ENCODE assay signal across 1 cellular context in genomic region chr16:11299865-11300559, GRCh38.
TF ChIP-seq lines count a peak whose summit lies in the region.

No MANE protein-coding gene starts in this region.

TF ChIP-seq in HepG2, 621 proteins besides CTCF, POLR2A, EP300 and RAD21 (continued from another document):
- TF ChIP-seq, protein P1, sequence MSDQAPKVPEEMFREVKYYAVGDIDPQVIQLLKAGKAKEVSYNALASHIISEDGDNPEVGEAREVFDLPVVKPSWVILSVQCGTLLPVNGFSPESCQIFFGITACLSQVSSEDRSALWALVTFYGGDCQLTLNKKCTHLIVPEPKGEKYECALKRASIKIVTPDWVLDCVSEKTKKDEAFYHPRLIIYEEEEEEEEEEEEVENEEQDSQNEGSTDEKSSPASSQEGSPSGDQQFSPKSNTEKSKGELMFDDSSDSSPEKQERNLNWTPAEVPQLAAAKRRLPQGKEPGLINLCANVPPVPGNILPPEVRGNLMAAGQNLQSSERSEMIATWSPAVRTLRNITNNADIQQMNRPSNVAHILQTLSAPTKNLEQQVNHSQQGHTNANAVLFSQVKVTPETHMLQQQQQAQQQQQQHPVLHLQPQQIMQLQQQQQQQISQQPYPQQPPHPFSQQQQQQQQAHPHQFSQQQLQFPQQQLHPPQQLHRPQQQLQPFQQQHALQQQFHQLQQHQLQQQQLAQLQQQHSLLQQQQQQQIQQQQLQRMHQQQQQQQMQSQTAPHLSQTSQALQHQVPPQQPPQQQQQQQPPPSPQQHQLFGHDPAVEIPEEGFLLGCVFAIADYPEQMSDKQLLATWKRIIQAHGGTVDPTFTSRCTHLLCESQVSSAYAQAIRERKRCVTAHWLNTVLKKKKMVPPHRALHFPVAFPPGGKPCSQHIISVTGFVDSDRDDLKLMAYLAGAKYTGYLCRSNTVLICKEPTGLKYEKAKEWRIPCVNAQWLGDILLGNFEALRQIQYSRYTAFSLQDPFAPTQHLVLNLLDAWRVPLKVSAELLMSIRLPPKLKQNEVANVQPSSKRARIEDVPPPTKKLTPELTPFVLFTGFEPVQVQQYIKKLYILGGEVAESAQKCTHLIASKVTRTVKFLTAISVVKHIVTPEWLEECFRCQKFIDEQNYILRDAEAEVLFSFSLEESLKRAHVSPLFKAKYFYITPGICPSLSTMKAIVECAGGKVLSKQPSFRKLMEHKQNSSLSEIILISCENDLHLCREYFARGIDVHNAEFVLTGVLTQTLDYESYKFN (CRISPR knock-in tag; conservative IDR thresholded peaks at IDR 0.05): 0 out of 2 replicates have a peak, but pooled peaks have one; percentile 22
- TF ChIP-seq POLR2AphosphoS5 (IDR thresholded peaks at IDR 0.05; ENCODE audit: low read depth, low read length): no peak
- peak; percentile 72 for TF ChIP-seq ZNF687 (CRISPR knock-in tag; IDR thresholded peaks at IDR 0.05)
- no peak for TF ChIP-seq ZSCAN30 (CRISPR knock-in tag; IDR thresholded peaks at IDR 0.05)
- no peak for TF ChIP-seq MBNL3 (CRISPR knock-in tag; conservative IDR thresholded peaks at IDR 0.05)
- no peak for TF ChIP-seq GPN1 (CRISPR knock-in tag; IDR thresholded peaks at IDR 0.05; ENCODE audit: borderline replicate concordance)
- no peak for TF ChIP-seq MAFK (conservative IDR thresholded peaks at IDR 0.05 in 1 of 2, IDR thresholded peaks at IDR 0.05 in 1 of 2; ENCODE audit: low read length in 2 of 2)
- TF ChIP-seq FOXA1 (IDR thresholded peaks at IDR 0.05): no peak
- TF ChIP-seq FOXA1 (CRISPR knock-in tag; IDR thresholded peaks at IDR 0.05): 0 out of 2 replicates have a peak, but pooled peaks have one; percentile 12
- TF ChIP-seq ZNF766 (CRISPR knock-in tag; IDR thresholded peaks at IDR 0.05; ENCODE audit: borderline replicate concordance): no peak
- TF ChIP-seq, protein P2, sequence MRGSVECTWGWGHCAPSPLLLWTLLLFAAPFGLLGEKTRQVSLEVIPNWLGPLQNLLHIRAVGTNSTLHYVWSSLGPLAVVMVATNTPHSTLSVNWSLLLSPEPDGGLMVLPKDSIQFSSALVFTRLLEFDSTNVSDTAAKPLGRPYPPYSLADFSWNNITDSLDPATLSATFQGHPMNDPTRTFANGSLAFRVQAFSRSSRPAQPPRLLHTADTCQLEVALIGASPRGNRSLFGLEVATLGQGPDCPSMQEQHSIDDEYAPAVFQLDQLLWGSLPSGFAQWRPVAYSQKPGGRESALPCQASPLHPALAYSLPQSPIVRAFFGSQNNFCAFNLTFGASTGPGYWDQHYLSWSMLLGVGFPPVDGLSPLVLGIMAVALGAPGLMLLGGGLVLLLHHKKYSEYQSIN (CRISPR knock-in tag; IDR thresholded peaks at IDR 0.05; ENCODE audit: borderline replicate concordance): no peak
- TF ChIP-seq GABPA (IDR thresholded peaks at IDR 0.05; ENCODE audit: low read depth, low read length): no peak
- TF ChIP-seq GABPA (CRISPR knock-in tag; IDR thresholded peaks at IDR 0.05; ENCODE audit: low read depth): no peak
- TF ChIP-seq ZNF83 (CRISPR knock-in tag; IDR thresholded peaks at IDR 0.05; ENCODE audit: borderline replicate concordance): no peak
- TF ChIP-seq RARA (CRISPR knock-in tag; IDR thresholded peaks at IDR 0.05): peak; percentile 19; the same call in 1 of the 2 replicates
- TF ChIP-seq, protein P3, sequence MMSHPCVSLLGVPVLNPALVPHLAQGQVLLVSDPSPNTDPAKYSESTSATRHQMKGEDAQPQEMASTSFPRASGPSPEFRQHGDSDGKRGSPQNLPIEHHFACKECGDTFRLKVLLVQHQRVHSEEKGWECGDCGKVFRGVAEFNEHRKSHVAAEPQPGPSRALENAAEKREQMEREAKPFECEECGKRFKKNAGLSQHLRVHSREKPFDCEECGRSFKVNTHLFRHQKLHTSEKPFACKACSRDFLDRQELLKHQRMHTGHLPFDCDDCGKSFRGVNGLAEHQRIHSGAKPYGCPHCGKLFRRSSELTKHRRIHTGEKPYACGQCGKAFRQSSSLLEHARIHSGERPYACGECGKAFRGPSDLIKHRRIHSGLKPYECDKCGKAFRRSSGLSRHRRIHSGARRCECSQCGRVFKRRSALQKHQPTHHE (CRISPR knock-in tag; IDR thresholded peaks at IDR 0.05; ENCODE audit: borderline replicate concordance): 0 out of 2 replicates have a peak, but pooled peaks have one; percentile 60
- TF ChIP-seq, protein P4, sequence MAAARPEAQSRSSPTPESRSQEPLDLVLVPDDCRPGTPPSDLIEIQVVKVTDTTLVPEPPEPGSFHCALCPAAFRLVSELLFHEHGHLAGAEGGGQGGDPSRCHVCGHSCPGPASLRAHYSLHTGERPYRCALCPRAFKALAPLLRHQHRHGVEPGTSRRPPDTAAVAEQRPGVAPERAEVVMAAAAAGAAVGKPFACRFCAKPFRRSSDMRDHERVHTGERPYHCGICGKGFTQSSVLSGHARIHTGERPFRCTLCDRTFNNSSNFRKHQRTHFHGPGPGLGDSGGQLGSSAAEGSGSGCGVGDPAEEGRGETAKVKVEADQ (CRISPR knock-in tag; IDR thresholded peaks at IDR 0.05; ENCODE audit: borderline replicate concordance): peak; percentile 79; the same call in 1 of the 2 replicates
- TF ChIP-seq ZBTB42 (CRISPR knock-in tag; IDR thresholded peaks at IDR 0.05): no peak
- TF ChIP-seq SRSF1 (optimal IDR thresholded peaks at IDR 0.05; ENCODE audit: low read depth, low read length): peak; percentile 42
- TF ChIP-seq ZNF564 (CRISPR knock-in tag; IDR thresholded peaks at IDR 0.05): no peak
- no peak for TF ChIP-seq POLR2G (IDR thresholded peaks at IDR 0.05; ENCODE audit: low read depth, low read length)
- TF ChIP-seq ZNF883 (CRISPR knock-in tag; IDR thresholded peaks at IDR 0.05; ENCODE audit: not compliant biosample characterization): peak; percentile 66
- TF ChIP-seq ZNF160 (CRISPR knock-in tag; IDR thresholded peaks at IDR 0.05): 0 out of 2 replicates have a peak, but pooled peaks have one; percentile 31
